Comparison of ENCODE assay signal across 14 cellular contexts in genomic region chr12:68482014-68482413, GRCh38.
DNase-seq lines count a peak whose midpoint lies in the region; ATAC-seq, FAIRE-seq and TF ChIP-seq lines count a peak whose summit lies in the region.
"Had no signal": no experiment of that assay in that cellular context is flagged by ENCODE, and none has a peak within 500 bp of the region (broad histone marks: within the 10 kb centered on the region; RNA-seq: fewer than 3 reads in every experiment).

No MANE protein-coding gene starts in this region.

- POLR2A ChIA-PET in GM12878 (lab: Charles Lee): interaction anchor here (1.0 to 5.3 kb wide), 11 partner anchors 19 to 129 kb away, joined by 3 to 40 read pairs (median 9); partner anchors contain the start of gene RAP1B

- H3K4me3 Mint-ChIP-seq in activated T-cell treated with anti-CD3 and anti-CD28 coated beads, Interleukin-2, amount 50 U/mL, for 72 hours: peak overlapping the region; percentile 9 to 61

- H3K9me3 Mint-ChIP-seq in activated T-cell treated with anti-CD3 and anti-CD28 coated beads, Interleukin-2, amount 50 U/mL, for 72 hours: peaks cover 6% of the 10 kb centered on the region in 2 donors

- H3K4me1 Mint-ChIP-seq in activated T-cell treated with anti-CD3 and anti-CD28 coated beads, Interleukin-2, amount 50 U/mL, for 72 hours (ENCODE audit: low read depth): peaks cover 44% of the 10 kb centered on the region

- SMC1A ChIA-PET in GM12878 (lab: Charles Lee; ENCODE audit: uncharacterized antibody, unreplicated experiment): interaction anchor here (0.7 to 6.0 kb wide), 29 partner anchors 9 to 327 kb away, joined by 3 to 84 read pairs (median 9); no protein-coding TSS in a partner anchor

- peaks cover 8 to 19% of the 10 kb centered on the region in 2 donors for H3K36me3 Mint-ChIP-seq in activated T-cell treated with anti-CD3 and anti-CD28 coated beads, Interleukin-2, amount 50 U/mL, for 72 hours (ENCODE audit: insufficient read depth in 2 of 2)

- H3K27ac Mint-ChIP-seq in activated T-cell treated with anti-CD3 and anti-CD28 coated beads, Interleukin-2, amount 50 U/mL, for 72 hours: peak overlapping the region; percentile 89

- no peak for TF ChIP-seq EP300 in GM12878 (IDR thresholded peaks at IDR 0.05; ENCODE audit: borderline replicate concordance in 1 of 2, control insufficient read depth in 1 of 2, low read depth in 2 of 2, low read length in 2 of 2)

- peak overlapping the region; percentile 73 for H3K9ac ChIP-seq in KMS-11
- peak overlapping the region; percentile 38 for H3K9ac ChIP-seq in GM12878 (ENCODE audit: control insufficient read depth, insufficient read depth, low read length)

- H3K27me3 Mint-ChIP-seq in activated T-cell treated with anti-CD3 and anti-CD28 coated beads, Interleukin-2, amount 50 U/mL, for 72 hours (ENCODE audit: low read depth): no peaks in the 10 kb centered on the region

- ATAC-seq in activated T-cell treated with anti-CD3 and anti-CD28 coated beads, Interleukin-2, amount 50 U/mL, for 72 hours (replicated peaks in 1 of 2): no peak
- ATAC-seq in GM12878: no peak; the same call in 2 of the 3 replicates

- H3K36me3 ChIP-seq in KMS-11 (ENCODE audit: insufficient read depth) (no peaks in the 10 kb centered on the region), GM12878 (ENCODE audit: control insufficient read depth in 2 of 2, insufficient read depth in 2 of 2, low read length in 1 of 2) (no peaks in the 10 kb centered on the region), brain microvascular endothelial cell (replicated peaks) (no peaks in the 10 kb centered on the region)

- H3K4me1 ChIP-seq in KMS-11 (ENCODE audit: low read depth, poor library complexity, severe bottlenecking): peaks cover 67% of the 10 kb centered on the region
- peaks cover 32% of the 10 kb centered on the region for H3K4me1 ChIP-seq in GM12878 (ENCODE audit: control insufficient read depth, insufficient read depth, low read length)

- RAD21 ChIA-PET in GM12878 (lab: Charles Lee; ENCODE audit: unreplicated experiment): interaction anchor here (0.8 to 7.3 kb wide), 17 partner anchors 15 to 265 kb away, joined by 3 to 93 read pairs (median 13); partner anchors contain the start of genes RAP1B and SLC35E3

- FAIRE-seq in GM12878 (lab: Jason Lieb, UNC): no peak
- FAIRE-seq: frontal cortex had no signal

- H4K20me1 ChIP-seq in KMS-11 (ENCODE audit: insufficient read depth): no peaks in the 10 kb centered on the region
- H4K20me1 ChIP-seq in GM12878 (ENCODE audit: control insufficient read depth, insufficient read depth): no peaks in the 10 kb centered on the region

- in situ Hi-C loops in GM12878 (cut with MboI) (no loop called here), brain microvascular endothelial cell (cut with HindIII; ENCODE audit: low pct_ligation_motif_present, low sequenced_read_pairs) (no loop called here)

- H3K9me3 ChIP-seq in GM12878 (replicated peaks; ENCODE audit: control insufficient read depth, insufficient read depth, low read length): peaks cover 7% of the 10 kb centered on the region

- TF ChIP-seq CTCF in KMS-11 (conservative IDR thresholded peaks at IDR 0.05; ENCODE audit: low read depth, low read length) (no peak), GM12878 (IDR thresholded peaks at IDR 0.05 in 2 of 3, conservative IDR thresholded peaks at IDR 0.05 in 1 of 3; ENCODE audit: control insufficient read depth in 2 of 3, extremely low read depth in 1 of 3, insufficient read depth in 1 of 3, low read depth in 3 of 3, low read length in 3 of 3) (no peak), brain microvascular endothelial cell (IDR thresholded peaks at IDR 0.05; ENCODE audit: low read depth, low read length, missing control alignments) (no peak)

- CTCF ChIA-PET in GM12878 (lab: Yijun Ruan, JAX): interaction anchor here (0.7 to 3.6 kb wide), 5 partner anchors 9 to 42 kb away, joined by 3 to 15 read pairs (median 5); no protein-coding TSS in a partner anchor

- DNase-seq in activated T-cell treated with anti-CD3 and anti-CD28 coated beads, Interleukin-2, amount 50 U/mL, for 72 hours: no peak
- DNase-seq in activated T-cell treated with anti-CD3 and anti-CD28 coated beads, Interleukin-2, amount 50 U/mL, for 1 hour: no peak
- DNase-seq in GM12878 (ENCODE audit: low read depth, low spot score) (no peak), brain microvascular endothelial cell (no peak), C1 segment of cervical spinal cord (lab: John Stamatoyannopoulos, UW) (no peak)
- DNase-seq in activated CD4-positive, CD25-positive, alpha-beta regulatory T cell (lab: John Stamatoyannopoulos, UW): no peak
- DNase-seq: anterior cingulate cortex; Calu3; NCI-H2081; PC-9; stimulated activated naive CD4-positive, alpha-beta T cell treated with Interleukin-2 at 50 U/mL for 16 hours had no signal

- WGBS in GM12878 (ENCODE audit: insufficient coverage, insufficient replicate concordance, low lambda C conversion rate, missing lambda C conversion rate): 41% methylated on average over 1 of the region's 1 CpG

- H3K79me2 ChIP-seq in KMS-11 (ENCODE audit: insufficient read depth, low read depth) (no peaks in the 10 kb centered on the region), GM12878 (ENCODE audit: control insufficient read depth, insufficient read depth, low read length) (no peaks in the 10 kb centered on the region)

- H2AFZ ChIP-seq in KMS-11 (ENCODE audit: low read depth) (peak overlapping the region; percentile 43; the same call in 1 of the 2 replicates), GM12878 (ENCODE audit: control insufficient read depth, low read depth, low read length) (peak overlapping the region; percentile 55; the same call in 1 of the 2 replicates)
- H2AFZ ChIP-seq: PC-9 had no signal

- H3K4me3 ChIP-seq in KMS-11 (IDR thresholded peaks at IDR 0.05; ENCODE audit: insufficient read depth, low read depth, low read length) (no peak overlapping the region), GM12878 (no peak overlapping the region), skin epidermis (no peak overlapping the region), brain microvascular endothelial cell (ENCODE audit: low read depth, low read length) (no peak overlapping the region)
- H3K4me3 ChIP-seq: PC-9 had no signal

- intact Hi-C loops in GM12878 (cut with micrococcal nuclease; ENCODE audit: unreplicated experiment): loop anchor here (2.0 to 5.0 kb wide), 2 partner anchors 129 to 325 kb away; partner anchors contain the start of genes MDM2 and RAP1B

- H3K27ac ChIP-seq in KMS-11 (peak overlapping the region; percentile 93), GM12878 (ENCODE audit: control insufficient read depth, insufficient read depth) (peak overlapping the region; percentile 91), skin epidermis (peak overlapping the region in 14 of 21 experiments; percentile 3 to 87 (median 44)), brain microvascular endothelial cell (no peak overlapping the region)
- H3K27ac ChIP-seq: PC-9 had no signal

- no peak for TF ChIP-seq RAD21 in GM12878 (IDR thresholded peaks at IDR 0.05; ENCODE audit: insufficient read depth, low read depth, low read length)

- TF ChIP-seq POLR2A in GM12878 (IDR thresholded peaks at IDR 0.05; ENCODE audit: low read depth, low read length): no peak

- H3K27me3 ChIP-seq in KMS-11 (ENCODE audit: insufficient read depth, low read depth) (no peaks in the 10 kb centered on the region), GM12878 (replicated peaks in 1 of 2; ENCODE audit: control insufficient read depth in 2 of 2, insufficient read depth in 2 of 2, low read length in 1 of 2) (no peaks in the 10 kb centered on the region), brain microvascular endothelial cell (replicated peaks) (no peaks in the 10 kb centered on the region)

- H3K4me2 ChIP-seq in KMS-11 (peak overlapping the region; percentile 80), GM12878 (ENCODE audit: control insufficient read depth, insufficient read depth) (peak overlapping the region; percentile 85)
- H3K4me2 ChIP-seq: PC-9 had no signal

- BruUV-seq in GM12878 (replicated peaks; lab: Mats Ljungman, UMichigan): TSS peak; percentile 93

TF ChIP-seq in GM12878, 131 proteins besides CTCF, POLR2A, EP300 and RAD21:
- no peak for TF ChIP-seq ZNF687 (IDR thresholded peaks at IDR 0.05)
TF ChIP-seq in GM12878: peak in this region for 0.
